ENCODE assay signal across 29 cellular contexts in the genomic region with DNA sequence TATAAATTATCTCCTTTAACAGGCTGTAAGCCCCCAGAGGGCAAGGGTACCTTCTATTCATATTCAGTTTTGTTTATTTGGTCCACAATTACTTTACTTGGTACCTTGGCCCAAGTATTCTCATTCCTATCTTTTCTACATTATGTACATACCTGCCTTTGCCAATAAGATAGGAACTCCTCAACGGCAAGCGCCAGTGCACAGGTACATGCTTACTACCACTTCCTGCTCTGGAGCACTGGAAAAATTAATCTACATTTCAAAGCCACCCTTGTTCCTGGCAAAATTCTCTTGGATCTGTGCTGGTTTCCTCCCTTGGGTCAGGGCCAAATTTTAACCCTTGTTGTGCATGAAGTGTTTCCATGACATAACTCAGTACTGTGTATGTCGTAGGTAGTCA.
"Had no signal": no experiment of that assay in that cellular context is flagged by ENCODE, and none has a peak within 500 bp of the region (broad histone marks: within the 10 kb centered on the region; RNA-seq: fewer than 3 reads in every experiment).

No MANE protein-coding gene starts in this region.

- H3K4me1 ChIP-seq: parathyroid adenoma, spleen, thyroid gland, upper lobe of left lung, vagina had no signal

- H3K9ac ChIP-seq: parathyroid adenoma had no signal

- H3K27ac ChIP-seq: neutrophil, parathyroid adenoma, psoas muscle, skin epidermis, spleen, thoracic aorta, thyroid gland, tibial nerve, upper lobe of left lung, vagina had no signal

- H3K4me3 ChIP-seq: psoas muscle, skin epidermis, smooth muscle cell, spleen, thoracic aorta, thyroid gland, tibial nerve, upper lobe of left lung, vagina had no signal

- H3K4me2 ChIP-seq: smooth muscle cell had no signal

- H3K9me3 ChIP-seq: neutrophil, psoas muscle, spleen, thoracic aorta, thyroid gland, tibial nerve, upper lobe of left lung, vagina had no signal

- H3K79me2 ChIP-seq: parathyroid adenoma had no signal

- ATAC-seq: naive thymus-derived CD8-positive, alpha-beta T cell; natural killer cell treated with Interleukin-12 subunit alpha and Interleukin-12 subunit beta and Interleukin-15 and Interleukin-18, amount 100 ng/mL, for 72 hours; psoas muscle; right cardiac atrium; sciatic nerve; stimulated activated memory B cell treated with anti-CD40 and anti-IgM and Interleukin-4, amounts not matched to agents 10 μg/mL and 1 μg/mL and 100 μg/mL, for 72 hours; stimulated activated naive CD8-positive, alpha-beta T cell treated with anti-CD3 and anti-CD28 coated beads, Interleukin-15, amount 100 ng/mL, for 72 hours; stimulated activated naive CD8-positive, alpha-beta T cell treated with anti-CD3 and anti-CD28 coated beads, Interleukin-15, Interleukin-2, amounts not matched to agents 100 U/mL and 50 U/mL, for 24 hours had no signal

- H2AFZ ChIP-seq: parathyroid adenoma had no signal

- FAIRE-seq: urothelium cell line had no signal

- DNase-seq: naive thymus-derived CD8-positive, alpha-beta T cell; nephron progenitor cell; nucleus accumbens; posterior cingulate gyrus; psoas muscle; right cardiac atrium; spleen; stimulated activated CD4-positive, alpha-beta T cell treated with anti-CD3 and anti-CD28 coated beads, Interleukin-12 subunit alpha, Interleukin-12 subunit beta, amount 100 ng/mL, for 4 hours; stimulated activated CD4-positive, alpha-beta T cell treated with anti-CD3 and anti-CD28 coated beads, Interleukin-1b, Interleukin-23, amount 100 ng/mL, for 48 hours; stimulated activated CD4-positive, alpha-beta T cell treated with anti-CD3 and anti-CD28 coated beads, Interleukin-4, amount 100 ng/mL, for 1 hour; stimulated activated CD4-positive, alpha-beta T cell treated with anti-CD3 and anti-CD28 coated beads, Interleukin-4, amount 100 ng/mL, for 4 hours; stimulated activated CD8-positive, alpha-beta memory T cell treated with anti-CD3 and anti-CD28 coated beads, Interleukin-4, amount 100 ng/mL, for 48 hours; stimulated activated naive CD4-positive, alpha-beta T cell; stimulated activated naive CD8-positive, alpha-beta T cell treated with anti-CD3 and anti-CD28 coated beads, Interleukin-15, amount 100 ng/mL, for 72 hours; stimulated activated naive CD8-positive, alpha-beta T cell treated with anti-CD3 and anti-CD28 coated beads, Interleukin-15, Interleukin-2, amounts not matched to agents 100 U/mL and 50 U/mL, for 24 hours; thyroid gland; trophoblast cell had no signal

- H3K27me3 ChIP-seq: thyroid gland, upper lobe of left lung, vagina had no signal

- H3K36me3 ChIP-seq: neutrophil, spleen, thoracic aorta, thyroid gland, tibial nerve, upper lobe of left lung, vagina had no signal
